1 cellular context compared by ENCODE assay signal in the genomic region with DNA sequence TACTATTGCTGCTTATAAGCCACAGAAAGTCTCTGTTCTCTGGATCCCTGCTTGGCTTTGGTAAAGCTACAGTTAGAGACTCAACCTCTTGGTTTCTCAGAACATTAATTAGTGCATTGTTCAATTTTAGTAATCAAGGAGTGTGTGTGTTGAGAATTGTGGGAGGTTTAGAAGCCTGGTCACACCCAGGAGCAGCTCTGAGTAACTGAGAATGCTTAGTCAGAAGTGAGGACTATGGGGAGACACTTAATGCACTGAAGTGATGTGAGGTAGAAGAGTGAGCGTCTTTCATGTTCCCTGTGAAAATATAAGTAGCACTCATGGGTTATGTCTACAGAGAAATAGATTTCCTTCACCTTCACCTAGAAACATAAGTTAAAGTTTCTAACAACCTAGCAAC.
TF ChIP-seq lines count a peak whose summit lies in the region.

No MANE protein-coding gene starts in this region.

TF ChIP-seq in GM12878, 131 proteins besides CTCF, POLR2A, EP300 and RAD21:
- TF ChIP-seq YBX1 (IDR thresholded peaks at IDR 0.05) (no peak), CBX5 (IDR thresholded peaks at IDR 0.05; ENCODE audit: low read depth) (no peak), NR2C2 (IDR thresholded peaks at IDR 0.05; ENCODE audit: borderline replicate concordance, control insufficient read depth, insufficient read length, low read depth) (no peak), TAF1 (IDR thresholded peaks at IDR 0.05; ENCODE audit: borderline replicate concordance, low read depth, low read length) (no peak)
